Comparison of ENCODE assay signal across 1 cellular context in the genomic region with DNA sequence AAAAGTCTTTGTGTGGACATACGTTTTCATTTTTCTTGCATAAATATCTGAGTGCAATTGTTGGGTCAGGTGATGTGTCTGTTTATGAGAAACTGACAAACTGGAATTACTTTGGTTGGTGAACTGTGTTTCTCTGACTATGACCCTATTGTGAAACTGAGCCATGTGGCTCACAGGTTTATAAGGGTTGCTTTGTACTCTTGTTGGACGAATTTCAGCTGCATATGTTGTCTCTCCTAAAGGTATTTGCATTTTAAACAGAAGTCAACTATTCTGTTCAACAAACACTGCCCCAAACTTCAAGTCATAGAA.
TF ChIP-seq lines count a peak whose summit lies in the region.

No MANE protein-coding gene starts in this region.

TF ChIP-seq in HepG2, 621 proteins besides CTCF, POLR2A, EP300 and RAD21 (continued from another document and continues in another):
- TF ChIP-seq, protein P1, sequence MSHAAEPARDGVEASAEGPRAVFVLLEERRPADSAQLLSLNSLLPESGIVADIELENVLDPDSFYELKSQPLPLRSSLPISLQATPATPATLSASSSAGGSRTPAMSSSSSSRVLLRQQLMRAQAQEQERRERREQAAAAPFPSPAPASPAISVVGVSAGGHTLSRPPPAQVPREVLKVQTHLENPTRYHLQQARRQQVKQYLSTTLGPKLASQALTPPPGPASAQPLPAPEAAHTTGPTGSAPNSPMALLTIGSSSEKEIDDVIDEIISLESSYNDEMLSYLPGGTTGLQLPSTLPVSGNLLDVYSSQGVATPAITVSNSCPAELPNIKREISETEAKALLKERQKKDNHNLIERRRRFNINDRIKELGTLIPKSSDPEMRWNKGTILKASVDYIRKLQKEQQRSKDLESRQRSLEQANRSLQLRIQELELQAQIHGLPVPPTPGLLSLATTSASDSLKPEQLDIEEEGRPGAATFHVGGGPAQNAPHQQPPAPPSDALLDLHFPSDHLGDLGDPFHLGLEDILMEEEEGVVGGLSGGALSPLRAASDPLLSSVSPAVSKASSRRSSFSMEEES (CRISPR knock-in tag; IDR thresholded peaks at IDR 0.05): no peak
- no peak for TF ChIP-seq ZNF441 (CRISPR knock-in tag; IDR thresholded peaks at IDR 0.05; ENCODE audit: borderline replicate concordance)
- no peak for TF ChIP-seq NR2F6 (IDR thresholded peaks at IDR 0.05)
- no peak for TF ChIP-seq NR2F6 (CRISPR knock-in tag; IDR thresholded peaks at IDR 0.05)
- TF ChIP-seq NFYB (CRISPR knock-in tag; IDR thresholded peaks at IDR 0.05): no peak
- no peak for TF ChIP-seq ZNF709 (CRISPR knock-in tag; IDR thresholded peaks at IDR 0.05)
- TF ChIP-seq, protein P2, sequence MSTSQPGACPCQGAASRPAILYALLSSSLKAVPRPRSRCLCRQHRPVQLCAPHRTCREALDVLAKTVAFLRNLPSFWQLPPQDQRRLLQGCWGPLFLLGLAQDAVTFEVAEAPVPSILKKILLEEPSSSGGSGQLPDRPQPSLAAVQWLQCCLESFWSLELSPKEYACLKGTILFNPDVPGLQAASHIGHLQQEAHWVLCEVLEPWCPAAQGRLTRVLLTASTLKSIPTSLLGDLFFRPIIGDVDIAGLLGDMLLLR (CRISPR knock-in tag; IDR thresholded peaks at IDR 0.05): no peak
- TF ChIP-seq CEBPG (CRISPR knock-in tag; IDR thresholded peaks at IDR 0.05): peak; percentile 64
- no peak for TF ChIP-seq SNAPC5 (CRISPR knock-in tag; IDR thresholded peaks at IDR 0.05; ENCODE audit: borderline replicate concordance)
- TF ChIP-seq RFX3 (CRISPR knock-in tag; IDR thresholded peaks at IDR 0.05): no peak
- TF ChIP-seq MATR3 (CRISPR knock-in tag; IDR thresholded peaks at IDR 0.05): no peak
- no peak for TF ChIP-seq KLF16 (CRISPR knock-in tag; IDR thresholded peaks at IDR 0.05)
- no peak for TF ChIP-seq ZFP62 (CRISPR knock-in tag; IDR thresholded peaks at IDR 0.05)
- TF ChIP-seq, protein P3, sequence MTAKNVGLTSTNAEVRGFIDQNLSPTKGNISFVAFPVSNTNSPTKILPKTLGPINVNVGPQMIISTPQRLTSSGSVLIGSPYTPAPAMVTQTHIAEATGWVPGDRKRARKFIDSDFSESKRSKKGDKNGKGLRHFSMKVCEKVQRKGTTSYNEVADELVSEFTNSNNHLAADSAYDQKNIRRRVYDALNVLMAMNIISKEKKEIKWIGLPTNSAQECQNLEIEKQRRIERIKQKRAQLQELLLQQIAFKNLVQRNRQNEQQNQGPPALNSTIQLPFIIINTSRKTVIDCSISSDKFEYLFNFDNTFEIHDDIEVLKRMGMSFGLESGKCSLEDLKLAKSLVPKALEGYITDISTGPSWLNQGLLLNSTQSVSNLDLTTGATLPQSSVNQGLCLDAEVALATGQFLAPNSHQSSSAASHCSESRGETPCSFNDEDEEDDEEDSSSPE (CRISPR knock-in tag; IDR thresholded peaks at IDR 0.05): no peak
- TF ChIP-seq CBX1 (IDR thresholded peaks at IDR 0.05; ENCODE audit: low read depth): no peak
- 0 out of 2 replicates have a peak, but pooled peaks have one; percentile 23 for TF ChIP-seq TARDBP (CRISPR knock-in tag; IDR thresholded peaks at IDR 0.05)
- TF ChIP-seq ZNF891 (CRISPR knock-in tag; IDR thresholded peaks at IDR 0.05): no peak
- no peak for TF ChIP-seq RFX1 (IDR thresholded peaks at IDR 0.05)
- TF ChIP-seq SMYD3 (CRISPR knock-in tag; IDR thresholded peaks at IDR 0.05): no peak
- no peak for TF ChIP-seq ZNF879 (CRISPR knock-in tag; IDR thresholded peaks at IDR 0.05)
- no peak for TF ChIP-seq ZNF740 (CRISPR knock-in tag; IDR thresholded peaks at IDR 0.05)
- TF ChIP-seq, protein P4, sequence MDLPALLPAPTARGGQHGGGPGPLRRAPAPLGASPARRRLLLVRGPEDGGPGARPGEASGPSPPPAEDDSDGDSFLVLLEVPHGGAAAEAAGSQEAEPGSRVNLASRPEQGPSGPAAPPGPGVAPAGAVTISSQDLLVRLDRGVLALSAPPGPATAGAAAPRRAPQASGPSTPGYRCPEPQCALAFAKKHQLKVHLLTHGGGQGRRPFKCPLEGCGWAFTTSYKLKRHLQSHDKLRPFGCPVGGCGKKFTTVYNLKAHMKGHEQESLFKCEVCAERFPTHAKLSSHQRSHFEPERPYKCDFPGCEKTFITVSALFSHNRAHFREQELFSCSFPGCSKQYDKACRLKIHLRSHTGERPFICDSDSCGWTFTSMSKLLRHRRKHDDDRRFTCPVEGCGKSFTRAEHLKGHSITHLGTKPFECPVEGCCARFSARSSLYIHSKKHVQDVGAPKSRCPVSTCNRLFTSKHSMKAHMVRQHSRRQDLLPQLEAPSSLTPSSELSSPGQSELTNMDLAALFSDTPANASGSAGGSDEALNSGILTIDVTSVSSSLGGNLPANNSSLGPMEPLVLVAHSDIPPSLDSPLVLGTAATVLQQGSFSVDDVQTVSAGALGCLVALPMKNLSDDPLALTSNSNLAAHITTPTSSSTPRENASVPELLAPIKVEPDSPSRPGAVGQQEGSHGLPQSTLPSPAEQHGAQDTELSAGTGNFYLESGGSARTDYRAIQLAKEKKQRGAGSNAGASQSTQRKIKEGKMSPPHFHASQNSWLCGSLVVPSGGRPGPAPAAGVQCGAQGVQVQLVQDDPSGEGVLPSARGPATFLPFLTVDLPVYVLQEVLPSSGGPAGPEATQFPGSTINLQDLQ (CRISPR knock-in tag; IDR thresholded peaks at IDR 0.05): no peak
- TF ChIP-seq, protein P5, sequence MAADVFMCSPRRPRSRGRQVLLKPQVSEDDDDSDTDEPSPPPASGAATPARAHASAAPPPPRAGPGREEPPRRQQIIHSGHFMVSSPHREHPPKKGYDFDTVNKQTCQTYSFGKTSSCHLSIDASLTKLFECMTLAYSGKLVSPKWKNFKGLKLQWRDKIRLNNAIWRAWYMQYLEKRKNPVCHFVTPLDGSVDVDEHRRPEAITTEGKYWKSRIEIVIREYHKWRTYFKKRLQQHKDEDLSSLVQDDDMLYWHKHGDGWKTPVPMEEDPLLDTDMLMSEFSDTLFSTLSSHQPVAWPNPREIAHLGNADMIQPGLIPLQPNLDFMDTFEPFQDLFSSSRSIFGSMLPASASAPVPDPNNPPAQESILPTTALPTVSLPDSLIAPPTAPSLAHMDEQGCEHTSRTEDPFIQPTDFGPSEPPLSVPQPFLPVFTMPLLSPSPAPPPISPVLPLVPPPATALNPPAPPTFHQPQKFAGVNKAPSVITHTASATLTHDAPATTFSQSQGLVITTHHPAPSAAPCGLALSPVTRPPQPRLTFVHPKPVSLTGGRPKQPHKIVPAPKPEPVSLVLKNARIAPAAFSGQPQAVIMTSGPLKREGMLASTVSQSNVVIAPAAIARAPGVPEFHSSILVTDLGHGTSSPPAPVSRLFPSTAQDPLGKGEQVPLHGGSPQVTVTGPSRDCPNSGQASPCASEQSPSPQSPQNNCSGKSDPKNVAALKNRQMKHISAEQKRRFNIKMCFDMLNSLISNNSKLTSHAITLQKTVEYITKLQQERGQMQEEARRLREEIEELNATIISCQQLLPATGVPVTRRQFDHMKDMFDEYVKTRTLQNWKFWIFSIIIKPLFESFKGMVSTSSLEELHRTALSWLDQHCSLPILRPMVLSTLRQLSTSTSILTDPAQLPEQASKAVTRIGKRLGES (CRISPR knock-in tag; IDR thresholded peaks at IDR 0.05; ENCODE audit: borderline replicate concordance): no peak
- no peak for TF ChIP-seq ZBTB8A (CRISPR knock-in tag; IDR thresholded peaks at IDR 0.05; ENCODE audit: borderline replicate concordance, low read depth)
- TF ChIP-seq, protein P6, sequence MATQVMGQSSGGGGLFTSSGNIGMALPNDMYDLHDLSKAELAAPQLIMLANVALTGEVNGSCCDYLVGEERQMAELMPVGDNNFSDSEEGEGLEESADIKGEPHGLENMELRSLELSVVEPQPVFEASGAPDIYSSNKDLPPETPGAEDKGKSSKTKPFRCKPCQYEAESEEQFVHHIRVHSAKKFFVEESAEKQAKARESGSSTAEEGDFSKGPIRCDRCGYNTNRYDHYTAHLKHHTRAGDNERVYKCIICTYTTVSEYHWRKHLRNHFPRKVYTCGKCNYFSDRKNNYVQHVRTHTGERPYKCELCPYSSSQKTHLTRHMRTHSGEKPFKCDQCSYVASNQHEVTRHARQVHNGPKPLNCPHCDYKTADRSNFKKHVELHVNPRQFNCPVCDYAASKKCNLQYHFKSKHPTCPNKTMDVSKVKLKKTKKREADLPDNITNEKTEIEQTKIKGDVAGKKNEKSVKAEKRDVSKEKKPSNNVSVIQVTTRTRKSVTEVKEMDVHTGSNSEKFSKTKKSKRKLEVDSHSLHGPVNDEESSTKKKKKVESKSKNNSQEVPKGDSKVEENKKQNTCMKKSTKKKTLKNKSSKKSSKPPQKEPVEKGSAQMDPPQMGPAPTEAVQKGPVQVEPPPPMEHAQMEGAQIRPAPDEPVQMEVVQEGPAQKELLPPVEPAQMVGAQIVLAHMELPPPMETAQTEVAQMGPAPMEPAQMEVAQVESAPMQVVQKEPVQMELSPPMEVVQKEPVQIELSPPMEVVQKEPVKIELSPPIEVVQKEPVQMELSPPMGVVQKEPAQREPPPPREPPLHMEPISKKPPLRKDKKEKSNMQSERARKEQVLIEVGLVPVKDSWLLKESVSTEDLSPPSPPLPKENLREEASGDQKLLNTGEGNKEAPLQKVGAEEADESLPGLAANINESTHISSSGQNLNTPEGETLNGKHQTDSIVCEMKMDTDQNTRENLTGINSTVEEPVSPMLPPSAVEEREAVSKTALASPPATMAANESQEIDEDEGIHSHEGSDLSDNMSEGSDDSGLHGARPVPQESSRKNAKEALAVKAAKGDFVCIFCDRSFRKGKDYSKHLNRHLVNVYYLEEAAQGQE (IDR thresholded peaks at IDR 0.05; ENCODE audit: borderline replicate concordance in 1 of 2, low read depth in 1 of 2, low read length in 2 of 2): no peak
- no peak for TF ChIP-seq XBP1 (CRISPR knock-in tag; IDR thresholded peaks at IDR 0.05)
- no peak for TF ChIP-seq HIVEP1 (CRISPR knock-in tag; IDR thresholded peaks at IDR 0.05)
- TF ChIP-seq ZNF788 (CRISPR knock-in tag; IDR thresholded peaks at IDR 0.05; ENCODE audit: borderline replicate concordance): no peak
- TF ChIP-seq ZNF20 (CRISPR knock-in tag; IDR thresholded peaks at IDR 0.05): no peak
- TF ChIP-seq, protein P7, sequence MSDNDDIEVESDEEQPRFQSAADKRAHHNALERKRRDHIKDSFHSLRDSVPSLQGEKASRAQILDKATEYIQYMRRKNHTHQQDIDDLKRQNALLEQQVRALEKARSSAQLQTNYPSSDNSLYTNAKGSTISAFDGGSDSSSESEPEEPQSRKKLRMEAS (IDR thresholded peaks at IDR 0.05): 0 out of 2 replicates have a peak, but pooled peaks have one; percentile 18
- no peak for TF ChIP-seq AGO1 (IDR thresholded peaks at IDR 0.05; ENCODE audit: low read depth, low read length, poor library complexity, severe bottlenecking)
- TF ChIP-seq ELF3 (CRISPR knock-in tag; IDR thresholded peaks at IDR 0.05): no peak
- TF ChIP-seq ZNF580 (CRISPR knock-in tag; IDR thresholded peaks at IDR 0.05; ENCODE audit: borderline replicate concordance, low read depth): no peak
- no peak for TF ChIP-seq ZNF629 (CRISPR knock-in tag; conservative IDR thresholded peaks at IDR 0.05)
- TF ChIP-seq HNRNPK (IDR thresholded peaks at IDR 0.05; ENCODE audit: low read depth, low read length, poor library complexity, severe bottlenecking): no peak
- TF ChIP-seq, protein P8, sequence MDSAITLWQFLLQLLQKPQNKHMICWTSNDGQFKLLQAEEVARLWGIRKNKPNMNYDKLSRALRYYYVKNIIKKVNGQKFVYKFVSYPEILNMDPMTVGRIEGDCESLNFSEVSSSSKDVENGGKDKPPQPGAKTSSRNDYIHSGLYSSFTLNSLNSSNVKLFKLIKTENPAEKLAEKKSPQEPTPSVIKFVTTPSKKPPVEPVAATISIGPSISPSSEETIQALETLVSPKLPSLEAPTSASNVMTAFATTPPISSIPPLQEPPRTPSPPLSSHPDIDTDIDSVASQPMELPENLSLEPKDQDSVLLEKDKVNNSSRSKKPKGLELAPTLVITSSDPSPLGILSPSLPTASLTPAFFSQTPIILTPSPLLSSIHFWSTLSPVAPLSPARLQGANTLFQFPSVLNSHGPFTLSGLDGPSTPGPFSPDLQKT (CRISPR knock-in tag; IDR thresholded peaks at IDR 0.05; ENCODE audit: borderline replicate concordance): no peak
- TF ChIP-seq ZSCAN9 (CRISPR knock-in tag; IDR thresholded peaks at IDR 0.05; ENCODE audit: borderline replicate concordance): no peak
- no peak for TF ChIP-seq ZNF660 (CRISPR knock-in tag; IDR thresholded peaks at IDR 0.05; ENCODE audit: borderline replicate concordance, low read depth)
- TF ChIP-seq SRF (IDR thresholded peaks at IDR 0.05; ENCODE audit: low read depth, low read length): no peak
- TF ChIP-seq, protein P9, sequence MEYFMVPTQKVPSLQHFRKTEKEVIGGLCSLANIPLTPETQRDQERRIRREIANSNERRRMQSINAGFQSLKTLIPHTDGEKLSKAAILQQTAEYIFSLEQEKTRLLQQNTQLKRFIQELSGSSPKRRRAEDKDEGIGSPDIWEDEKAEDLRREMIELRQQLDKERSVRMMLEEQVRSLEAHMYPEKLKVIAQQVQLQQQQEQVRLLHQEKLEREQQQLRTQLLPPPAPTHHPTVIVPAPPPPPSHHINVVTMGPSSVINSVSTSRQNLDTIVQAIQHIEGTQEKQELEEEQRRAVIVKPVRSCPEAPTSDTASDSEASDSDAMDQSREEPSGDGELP (IDR thresholded peaks at IDR 0.05; ENCODE audit: borderline replicate concordance, low read depth): 0 out of 2 replicates have a peak, but pooled peaks have one; percentile 13
- TF ChIP-seq SKI (IDR thresholded peaks at IDR 0.05; ENCODE audit: partially characterized antibody): no peak
- no peak for TF ChIP-seq ZNF589 (CRISPR knock-in tag; conservative IDR thresholded peaks at IDR 0.05)
- no peak for TF ChIP-seq SMARCC2 (IDR thresholded peaks at IDR 0.05)
- TF ChIP-seq GLMP (CRISPR knock-in tag; IDR thresholded peaks at IDR 0.05; ENCODE audit: borderline replicate concordance): no peak
- TF ChIP-seq, protein P10, sequence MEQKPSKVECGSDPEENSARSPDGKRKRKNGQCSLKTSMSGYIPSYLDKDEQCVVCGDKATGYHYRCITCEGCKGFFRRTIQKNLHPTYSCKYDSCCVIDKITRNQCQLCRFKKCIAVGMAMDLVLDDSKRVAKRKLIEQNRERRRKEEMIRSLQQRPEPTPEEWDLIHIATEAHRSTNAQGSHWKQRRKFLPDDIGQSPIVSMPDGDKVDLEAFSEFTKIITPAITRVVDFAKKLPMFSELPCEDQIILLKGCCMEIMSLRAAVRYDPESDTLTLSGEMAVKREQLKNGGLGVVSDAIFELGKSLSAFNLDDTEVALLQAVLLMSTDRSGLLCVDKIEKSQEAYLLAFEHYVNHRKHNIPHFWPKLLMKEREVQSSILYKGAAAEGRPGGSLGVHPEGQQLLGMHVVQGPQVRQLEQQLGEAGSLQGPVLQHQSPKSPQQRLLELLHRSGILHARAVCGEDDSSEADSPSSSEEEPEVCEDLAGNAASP (CRISPR knock-in tag; IDR thresholded peaks at IDR 0.05; ENCODE audit: borderline replicate concordance): no peak
